Comparison of ENCODE assay signal across 24 cellular contexts in genomic region chr14:24378327-24378726, GRCh38. TPM values are rescaled to one million over a fixed set of nuclear protein-coding genes. Genes with fewer than 3 reads are reported as not detected.
"Had no signal": no experiment of that assay in that cellular context is flagged by ENCODE, and none has a peak within 500 bp of the region (broad histone marks: within the 10 kb centered on the region; RNA-seq: fewer than 3 reads in every experiment).

No MANE protein-coding gene starts in this region.

- H3K36me3 ChIP-seq: gastrocnemius medialis, left lung had no signal

- H3K4me3 ChIP-seq: dorsolateral prefrontal cortex, esophagus muscularis mucosa, gastrocnemius medialis, left lung, lung, psoas muscle, right atrium auricular region, suprapubic skin, transverse colon, vagina had no signal

- H3K4me1 ChIP-seq: gastrocnemius medialis, left lung, psoas muscle had no signal

- H3K27ac ChIP-seq: brain microvascular endothelial cell, dorsolateral prefrontal cortex, gastrocnemius medialis, left lung, psoas muscle, right atrium auricular region, suprapubic skin, transverse colon, vagina, VCaP had no signal

- H3K27me3 ChIP-seq: brain microvascular endothelial cell, esophagus muscularis mucosa, gastrocnemius medialis, left lung, right atrium auricular region, suprapubic skin, transverse colon, vagina had no signal

- DNase-seq: activated CD4-positive, alpha-beta T cell treated with anti-CD3 and anti-CD28 coated beads, Interleukin-2, amount 10 ng/mL, durations not matched to agents 7 days and 5 days; activated CD4-positive, CD25-positive, alpha-beta regulatory T cell treated with anti-CD3 and anti-CD28 coated beads, Interleukin-2, amount 50 U/mL, for 72 hours; activated CD8-positive, alpha-beta T cell treated with anti-CD3 and anti-CD28 coated beads, Interleukin-2, amount 10 ng/mL, durations not matched to agents 7 days and 5 days; activated gamma-delta T cell treated with Interleukin-2 at 50 U/mL for 16 hours; aorta; brain microvascular endothelial cell; dorsolateral prefrontal cortex; effector memory CD8-positive, alpha-beta T cell; gastrocnemius medialis; hippocampal formation; kidney glomerular epithelial cell; naive thymus-derived CD4-positive, alpha-beta T cell; psoas muscle; stimulated activated CD4-positive, alpha-beta T cell treated with anti-CD3 and anti-CD28 coated beads, Interleukin-4, amount 100 ng/mL, for 4 hours; stimulated activated naive CD8-positive, alpha-beta T cell treated with anti-CD3 and anti-CD28 coated beads, Interleukin-15, amount 100 ng/mL, for 72 hours; transverse colon had no signal

- H3K9me3 ChIP-seq: esophagus muscularis mucosa, gastrocnemius medialis, left lung, psoas muscle, right atrium auricular region, suprapubic skin, transverse colon, vagina had no signal

- ATAC-seq: activated naive CD4-positive, alpha-beta T cell treated with anti-CD3 and anti-CD28 coated beads, Interleukin-2, amount 50 U/mL, for 72 hours; effector memory CD8-positive, alpha-beta T cell; gastrocnemius medialis; naive thymus-derived CD4-positive, alpha-beta T cell; psoas muscle had no signal

RNA-seq across cellular contexts. Expression of gene NFATC4, which starts 10.3 kb away (rescaled TPM):
- total RNA-seq: activated CD4-positive, alpha-beta T cell treated with anti-CD3 and anti-CD28 coated beads, Interleukin-2, amount 10 ng/mL, durations not matched to agents 7 days and 5 days; activated CD8-positive, alpha-beta T cell treated with anti-CD3 and anti-CD28 coated beads, Interleukin-2, amount 10 ng/mL, durations not matched to agents 7 days and 5 days; naive thymus-derived CD4-positive, alpha-beta T cell had no signal
- polyA plus RNA-seq: naive thymus-derived CD4-positive, alpha-beta T cell had no signal

RNA-seq across cellular contexts. Expression of gene NYNRIN, which starts 20.5 kb away (rescaled TPM):
- polyA plus RNA-seq: naive thymus-derived CD4-positive, alpha-beta T cell had no signal
